Comparison of ENCODE assay signal across 14 cellular contexts in genomic region chr4:105158837-105159236, GRCh38. TPM values are rescaled to one million over a fixed set of nuclear protein-coding genes. Genes with fewer than 3 reads are reported as not detected.
DNase-seq lines count a peak whose midpoint lies in the region; ATAC-seq, FAIRE-seq and TF ChIP-seq lines count a peak whose summit lies in the region.
"Had no signal": no experiment of that assay in that cellular context is flagged by ENCODE, and none has a peak within 500 bp of the region (broad histone marks: within the 10 kb centered on the region; RNA-seq: fewer than 3 reads in every experiment).

No MANE protein-coding gene starts in this region.

- no peak overlapping the region for H3K27ac ChIP-seq in psoas muscle

- FAIRE-seq in bronchial epithelial cell (lab: Jason Lieb, UNC) = no peak
- FAIRE-seq: GM12878 had no signal

- H3K4me3 ChIP-seq in H7 (ENCODE audit: insufficient read depth, low read depth, low read length) (no peak overlapping the region), bronchial epithelial cell (ENCODE audit: low read depth, low read length) (no peak overlapping the region), psoas muscle (peak overlapping the region; percentile 9)
- H3K4me3 ChIP-seq: GM12878 had no signal

- peak; percentile 21 for DNase-seq in H7
- peak; percentile 35 for DNase-seq in bronchial epithelial cell (ENCODE audit: low read depth)
- DNase-seq in iPS-NIHi7 (ENCODE audit: extremely low spot score) = peak; percentile 35
- no peak for DNase-seq in psoas muscle
- no peak for DNase-seq in OCI-M1 (lab: John Stamatoyannopoulos, UW)
- no peak for DNase-seq in effector CD4-positive, alpha-beta T cell
- no peak for DNase-seq in head of caudate nucleus
- DNase-seq: activated CD4-positive, alpha-beta T cell treated with anti-CD3 and anti-CD28 coated beads, Interleukin-2, amount 50 U/mL, for 4 hours; activated effector memory CD4-positive, alpha-beta T cell treated with Interleukin-2 at 50 U/mL for 16 hours; DMS79; stimulated activated naive CD8-positive, alpha-beta T cell treated with anti-CD3 and anti-CD28 coated beads, Interleukin-15, Interleukin-2, amounts not matched to agents 100 U/mL and 50 U/mL, for 24 hours; T-helper 1 cell had no signal

- H3K27me3 ChIP-seq in H7 (ENCODE audit: control insufficient read depth, insufficient read depth, low read length) (peaks cover 61% of the 10 kb centered on the region), bronchial epithelial cell (ENCODE audit: control insufficient read depth, insufficient read depth, low read length) (no peaks in the 10 kb centered on the region), psoas muscle (ENCODE audit: insufficient read depth in 3 of 3, low read length in 2 of 3) (no peaks in the 10 kb centered on the region)

- intact Hi-C loops in psoas muscle (cut with DNase I) (no loop called here), head of caudate nucleus (cut with DNase I) (no loop called here)

- H3K4me1 ChIP-seq in psoas muscle = peaks cover 50% of the 10 kb centered on the region

- TF ChIP-seq CTCF in bronchial epithelial cell (IDR thresholded peaks at IDR 0.05; ENCODE audit: insufficient read depth, low read length, severe bottlenecking) (no peak), psoas muscle (IDR thresholded peaks at IDR 0.05) (no peak)

- ATAC-seq in psoas muscle (peak; percentile 84 to 87 (median 86)), GM19452 (IDR thresholded peaks at IDR 0.05; ENCODE audit: unreplicated experiment) (no peak)
- ATAC-seq: GM12878; stimulated activated naive CD8-positive, alpha-beta T cell treated with anti-CD3 and anti-CD28 coated beads, Interleukin-15, Interleukin-2, amounts not matched to agents 100 U/mL and 50 U/mL, for 24 hours had no signal

- H3K9me3 ChIP-seq in psoas muscle = no peaks in the 10 kb centered on the region

- WGBS in psoas muscle, 3 donors = 27 to 53% (median 29%) methylated on average over 9 of the region's 9 CpGs

- H3K36me3 ChIP-seq in H7 (replicated peaks; ENCODE audit: control insufficient read depth, insufficient read depth, low read length) = no peaks in the 10 kb centered on the region
- H3K36me3 ChIP-seq in bronchial epithelial cell (ENCODE audit: control insufficient read depth, insufficient read depth, low read length) = no peaks in the 10 kb centered on the region
- no peaks in the 10 kb centered on the region for H3K36me3 ChIP-seq in psoas muscle (ENCODE audit: insufficient read depth in 1 of 2, low read depth in 1 of 2)

RNA-seq across cellular contexts. Expression of gene TET2, which starts 12.2 kb away (rescaled TPM):
- total RNA-seq in H7 (2014; rRNA removed; shearing (Covaris generic)) = 0.59 and 0.74 TPM in 2 replicates
- total RNA-seq in bronchial epithelial cell (10.3 and 13.1 TPM in 2 replicates), psoas muscle (10 to 100 TPM; 12.4 to 24.0 (median 15.4) TPM)
- 1 to 10 TPM; 1.4 to 2.9 (median 1.7) TPM for polyA plus RNA-seq in psoas muscle

Comparison
In these comparisons a context has a peak if more than half of its experiments do, and no peak if none do; other contexts are left out.
1. DNase-seq: peak in H7 (single experiment), bronchial epithelial cell (single experiment) and iPS-NIHi7 (single experiment); none in psoas muscle (0 of 2), OCI-M1 (single experiment), effector CD4-positive, alpha-beta T cell (single experiment) and head of caudate nucleus (0 of 42).